30 cellular contexts compared by ENCODE assay signal in the genomic region with DNA sequence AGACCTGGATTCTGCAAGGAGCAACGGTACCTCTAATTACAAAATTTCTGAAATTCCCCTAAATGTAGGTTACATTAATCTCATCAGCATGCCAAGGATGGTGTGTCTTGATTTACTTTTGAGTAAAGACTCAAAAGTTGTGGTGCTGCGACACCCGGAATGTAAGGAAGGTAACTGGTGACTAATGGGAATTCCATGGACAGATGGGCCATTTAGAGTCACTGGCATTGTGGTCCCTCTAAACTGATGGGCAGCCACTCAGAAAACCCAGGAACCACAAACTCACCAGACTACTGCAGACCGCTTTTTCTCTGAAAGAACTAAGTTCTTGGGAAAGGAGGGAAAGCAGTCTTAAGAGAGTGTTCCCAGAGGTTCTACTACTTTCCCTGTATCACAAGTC. TPM values are rescaled to one million over a fixed set of nuclear protein-coding genes. Genes with fewer than 3 reads are reported as not detected.
"Had no signal": no experiment of that assay in that cellular context is flagged by ENCODE, and none has a peak within 500 bp of the region (broad histone marks: within the 10 kb centered on the region; RNA-seq: fewer than 3 reads in every experiment).

No MANE protein-coding gene starts in this region.

- H3K9me3 ChIP-seq: esophagus squamous epithelium, lower lobe of right lung, prostate gland, sigmoid colon, spleen, testis, tibial artery, upper lobe of right lung, vagina had no signal

- H3K4me3 Mint-ChIP-seq: effector memory CD8-positive, alpha-beta T cell; immature natural killer cell; naive thymus-derived CD8-positive, alpha-beta T cell; nephron progenitor cell; stimulated activated memory B cell treated with anti-CD40 and anti-IgM and Interleukin-4, amounts not matched to agents 10 μg/mL and 1 μg/mL and 100 μg/mL, for 72 hours had no signal

- DNase-seq: cortex of kidney; effector memory CD8-positive, alpha-beta T cell; erythroblast; esophagus squamous epithelium; foreskin melanocyte; hypothalamus; immature natural killer cell; islet precursor cell; kidney glomerular epithelial cell; left ventricle myocardium superior; lower lobe of right lung; naive thymus-derived CD8-positive, alpha-beta T cell; nephron progenitor cell; nucleus accumbens; right cardiac atrium; sigmoid colon; spleen; stimulated activated CD4-positive, alpha-beta T cell treated with anti-CD3 and anti-CD28 coated beads, Interleukin-4, amount 100 ng/mL, for 4 hours; stimulated activated naive CD8-positive, alpha-beta T cell treated with anti-CD3 and anti-CD28 coated beads, Interleukin-15, Interleukin-2, amounts not matched to agents 100 U/mL and 50 U/mL, for 24 hours; substantia nigra; testis; tibial artery; upper lobe of right lung had no signal

- FAIRE-seq: endometrium had no signal

- H3K36me3 ChIP-seq: esophagus squamous epithelium, lower lobe of right lung, prostate gland, sigmoid colon, spleen, tibial artery, upper lobe of right lung, vagina had no signal

- H3K9me3 Mint-ChIP-seq: effector memory CD8-positive, alpha-beta T cell; nephron progenitor cell; stimulated activated memory B cell treated with anti-CD40 and anti-IgM and Interleukin-4, amounts not matched to agents 10 μg/mL and 1 μg/mL and 100 μg/mL, for 72 hours had no signal

- H3K27ac Mint-ChIP-seq: effector memory CD8-positive, alpha-beta T cell; immature natural killer cell; naive thymus-derived CD8-positive, alpha-beta T cell; nephron progenitor cell; stimulated activated memory B cell treated with anti-CD40 and anti-IgM and Interleukin-4, amounts not matched to agents 10 μg/mL and 1 μg/mL and 100 μg/mL, for 72 hours had no signal

- H3K27me3 ChIP-seq: sigmoid colon, testis, tibial artery, upper lobe of right lung, vagina had no signal

- H3K4me1 ChIP-seq: esophagus squamous epithelium, lower lobe of right lung, prostate gland, spleen, tibial artery, upper lobe of right lung, vagina had no signal

- H3K27ac ChIP-seq: esophagus squamous epithelium, lower lobe of right lung, prostate gland, sigmoid colon, skin epidermis, spleen, testis, tibial artery, upper lobe of right lung, vagina had no signal

- H3K4me1 Mint-ChIP-seq: immature natural killer cell; naive thymus-derived CD8-positive, alpha-beta T cell; stimulated activated memory B cell treated with anti-CD40 and anti-IgM and Interleukin-4, amounts not matched to agents 10 μg/mL and 1 μg/mL and 100 μg/mL, for 72 hours had no signal

- H3K4me3 ChIP-seq: esophagus squamous epithelium, lower lobe of right lung, prostate gland, sigmoid colon, skin epidermis, spleen, testis, tibial artery, upper lobe of right lung, vagina had no signal

- H3K36me3 Mint-ChIP-seq: immature natural killer cell; naive thymus-derived CD8-positive, alpha-beta T cell; stimulated activated memory B cell treated with anti-CD40 and anti-IgM and Interleukin-4, amounts not matched to agents 10 μg/mL and 1 μg/mL and 100 μg/mL, for 72 hours had no signal

- ATAC-seq: effector memory CD8-positive, alpha-beta T cell; left ventricle myocardium superior; lower lobe of right lung; naive thymus-derived CD8-positive, alpha-beta T cell; right cardiac atrium; stimulated activated memory B cell treated with anti-CD40 and anti-IgM and Interleukin-4, amounts not matched to agents 10 μg/mL and 1 μg/mL and 100 μg/mL, for 72 hours; stimulated activated naive CD8-positive, alpha-beta T cell treated with anti-CD3 and anti-CD28 coated beads, Interleukin-15, Interleukin-2, amounts not matched to agents 100 U/mL and 50 U/mL, for 24 hours; upper lobe of right lung had no signal

RNA-seq across cellular contexts. Expression of a gene that starts 32.8 kb away (rescaled TPM):
- total RNA-seq: dermis microvascular lymphatic vessel endothelial cell; naive thymus-derived CD8-positive, alpha-beta T cell; osteocyte had no signal
- polyA plus RNA-seq: immature natural killer cell; naive thymus-derived CD8-positive, alpha-beta T cell had no signal
